In genomic region chr1:112605633-112606327, GRCh38 we compare ENCODE assay signal across 1 cellular context.
TF ChIP-seq lines count a peak whose summit lies in the region.

No MANE protein-coding gene starts in this region.

TF ChIP-seq in GM12878, 131 proteins besides CTCF, POLR2A, EP300 and RAD21:
- peak; percentile 52 for TF ChIP-seq RUNX3 (IDR thresholded peaks at IDR 0.05; ENCODE audit: low read length)
- no peak for TF ChIP-seq SRF (IDR thresholded peaks at IDR 0.05; ENCODE audit: low read depth in 2 of 2, low read length in 2 of 2)
- TF ChIP-seq SMC3 (IDR thresholded peaks at IDR 0.05; ENCODE audit: borderline replicate concordance, low read length): no peak
- no peak for TF ChIP-seq FOS (IDR thresholded peaks at IDR 0.05; ENCODE audit: borderline replicate concordance, extremely low read depth, insufficient read length)
- no peak for TF ChIP-seq ZNF217 (IDR thresholded peaks at IDR 0.05)
TF ChIP-seq in GM12878: peak in this region for 1.
